Comparison of ENCODE assay signal across 8 cellular contexts in genomic region chr11:18105802-18106574, GRCh38. TPM values are rescaled to one million over a fixed set of nuclear protein-coding genes. Genes with fewer than 3 reads are reported as not detected.
DNase-seq lines count a peak whose midpoint lies in the region; ATAC-seq and TF ChIP-seq lines count a peak whose summit lies in the region.

Gene SAAL1 (minus strand): TSS chr11:18106082. CDS start chr11:18106041, 41 bp downstream.

- H3K4me3 ChIP-seq in ascending aorta, result peak within 1 kb of the TSS; percentile 72 to 92
- H3K4me3 ChIP-seq in hepatocyte, result peak within 1 kb of the TSS; percentile 99

- H3K27me3 ChIP-seq in ascending aorta (no peaks in the 10 kb centered on the region), hepatocyte (peaks cover 12% of the 10 kb centered on the region)

- H3K9me2 ChIP-seq in hepatocyte (replicated peaks; ENCODE audit: insufficient read depth), result no peaks in the 10 kb centered on the region

- ATAC-seq in GM18499 (IDR thresholded peaks at IDR 0.05; ENCODE audit: insufficient read depth, unreplicated experiment) (peak; percentile 71), HG02885 (IDR thresholded peaks at IDR 0.05; ENCODE audit: poor library complexity, unreplicated experiment) (peak; percentile 99)

- peaks cover 20% of the 10 kb centered on the region for H3K79me2 ChIP-seq in hepatocyte

- peaks cover 9 to 22% of the 10 kb centered on the region in 2 donors for H3K36me3 ChIP-seq in ascending aorta
- no peaks in the 10 kb centered on the region for H3K36me3 ChIP-seq in hepatocyte (replicated peaks; ENCODE audit: insufficient read depth, low read depth)

- intact Hi-C loops in ascending aorta (cut with DNase I), result loop anchor here (1.0 to 5.0 kb wide), 3 partner anchors 59 to 114 kb away; partner anchors contain the start of genes SERGEF and TPH1

- WGBS in hepatocyte (ENCODE audit: low lambda C conversion rate, missing lambda C conversion rate), result 8% methylated on average over 46 of the region's 48 CpGs

- H2AFZ ChIP-seq in hepatocyte, result peak within 1 kb of the TSS; percentile 99

- TF ChIP-seq CTCF in ascending aorta (IDR thresholded peaks at IDR 0.05), result peak; percentile 57 to 89 (median 70)
- peak; percentile 96 for TF ChIP-seq CTCF in hepatocyte (IDR thresholded peaks at IDR 0.05; ENCODE audit: poor library complexity)

- H3K4me2 ChIP-seq in hepatocyte, result peak within 1 kb of the TSS; percentile 82

- H3K27ac ChIP-seq in ascending aorta (peak within 1 kb of the TSS; percentile 42 to 54), hepatocyte (peak within 1 kb of the TSS; percentile 6)

- peak; percentile 39 for DNase-seq in NCI-H1694 treated with DMSO at 0.1 percent for 48 hours (lab: John Stamatoyannopoulos, UW)
- DNase-seq in T-helper 2 cell, result peak; percentile 72 to 91 (median 84)
- DNase-seq in ascending aorta (ENCODE audit: low spot score in 2 of 2), result peak; percentile 18 to 90
- peak; percentile 93 for DNase-seq in hepatocyte (ENCODE audit: low spot score)
- peak; percentile 95 for DNase-seq in retina
- DNase-seq in cortex of kidney (lab: John Stamatoyannopoulos, UW), result no peak

- H4K20me1 ChIP-seq in hepatocyte (ENCODE audit: insufficient read depth, poor library complexity, severe bottlenecking), result no peaks in the 10 kb centered on the region

- H3K9me3 ChIP-seq in ascending aorta (no peaks in the 10 kb centered on the region), hepatocyte (ENCODE audit: low read depth) (no peaks in the 10 kb centered on the region)

- peaks cover 0 to 5% of the 10 kb centered on the region in 2 donors for H3K4me1 ChIP-seq in ascending aorta
- H3K4me1 ChIP-seq in hepatocyte (ENCODE audit: insufficient read depth), result peaks cover 5% of the 10 kb centered on the region

RNA-seq across cellular contexts. Expression of gene SAAL1, which starts in this region (rescaled TPM):
- 29.1 TPM for total RNA-seq in ascending aorta
- total RNA-seq in hepatocyte, result 11.7 and 13.0 TPM in 2 replicates
- 15.2 and 17.8 TPM in 2 replicates for polyA plus RNA-seq in hepatocyte
